Comparison of ENCODE assay signal across 8 cellular contexts in genomic region chr4:138870739-138871633, GRCh38.
DNase-seq lines count a peak whose midpoint lies in the region; ATAC-seq and TF ChIP-seq lines count a peak whose summit lies in the region.

No MANE protein-coding gene starts in this region.

- DNase-seq in AG09319 (ENCODE audit: extremely low read depth, low read depth) = peak; percentile 36
- DNase-seq in NCI-H2171 treated with DMSO at 0.1 percent for 48 hours (lab: John Stamatoyannopoulos, UW) = peak; percentile 71
- DNase-seq in chondrocyte (ENCODE audit: low spot score) = no peak
- peak; percentile 66 for DNase-seq in left lobe of liver (ENCODE audit: low spot score)
- DNase-seq in stimulated activated CD4-positive, alpha-beta T cell treated with anti-CD3 and anti-CD28 coated beads, Interleukin-4, amount 100 ng/mL, for 4 hours = peak; percentile 9 to 30

- H3K36me3 Mint-ChIP-seq in chondrocyte (ENCODE audit: low read depth) = no peaks in the 10 kb centered on the region

- H3K9me3 Mint-ChIP-seq in chondrocyte (ENCODE audit: low read depth) = no peaks in the 10 kb centered on the region

- peak; percentile 81 for TF ChIP-seq CTCF in AG09319 (IDR thresholded peaks at IDR 0.05; ENCODE audit: low read depth, low read length)
- peak; percentile 83 for TF ChIP-seq CTCF in VCaP (conservative IDR thresholded peaks at IDR 0.05)
- TF ChIP-seq CTCF in chondrocyte (IDR thresholded peaks at IDR 0.05) = peak; percentile 97

- H3K27ac ChIP-seq in VCaP = no peak overlapping the region

- H3K27me3 Mint-ChIP-seq in chondrocyte (ENCODE audit: low read depth) = no peaks in the 10 kb centered on the region

- H3K4me1 Mint-ChIP-seq in chondrocyte (ENCODE audit: low read depth) = peaks cover 17% of the 10 kb centered on the region

- no peak overlapping the region for H3K4me3 Mint-ChIP-seq in chondrocyte (ENCODE audit: unreplicated experiment)

- peak overlapping the region; percentile 34 for H3K27ac Mint-ChIP-seq in chondrocyte (ENCODE audit: unreplicated experiment)

- peak; percentile 58 for ATAC-seq in GM18861 (IDR thresholded peaks at IDR 0.05; ENCODE audit: unreplicated experiment)
- ATAC-seq in HG03108 (IDR thresholded peaks at IDR 0.05; ENCODE audit: unreplicated experiment) = peak; percentile 63
- ATAC-seq in left lobe of liver = peak; percentile 98
